Comparison of ENCODE assay signal across 8 cellular contexts in genomic region chr22:46149998-46150549, GRCh38. TPM values are rescaled to one million over a fixed set of nuclear protein-coding genes. Genes with fewer than 3 reads are reported as not detected.
DNase-seq lines count a peak whose midpoint lies in the region; ATAC-seq and TF ChIP-seq lines count a peak whose summit lies in the region.

Gene PPARA, plus strand, starts transcription at chr22:46150526. Its CDS starts 47,858 bp downstream, at chr22:46198384.

- WGBS in upper lobe of left lung, 2 donors, result 0% methylated on average over 3 of the region's 83 CpGs; no CpG with 5 or more reads in 1 of the 2 donors

- peak in 3 of 4 donors; percentile 35 to 69 (median 36) for TF ChIP-seq POLR2A in upper lobe of left lung (IDR thresholded peaks at IDR 0.05)

- ATAC-seq in GM21723 (IDR thresholded peaks at IDR 0.05; ENCODE audit: unreplicated experiment) (peak; percentile 69), left ventricle myocardium superior (peak; percentile 85), upper lobe of left lung (ENCODE audit: low FRiP score in 2 of 2) (peak; percentile 87 to 96)

- H3K79me2 ChIP-seq in Karpas-422 (ENCODE audit: low read length), result peaks cover 20% of the 10 kb centered on the region

- peaks cover 5% of the 10 kb centered on the region for H3K36me3 Mint-ChIP-seq in progenitor cell of endocrine pancreas (ENCODE audit: insufficient read depth)

- no peaks in the 10 kb centered on the region for H3K27me3 ChIP-seq in Karpas-422 (ENCODE audit: low read length)
- no peaks in the 10 kb centered on the region for H3K27me3 ChIP-seq in upper lobe of left lung

- H3K9ac ChIP-seq in Karpas-422 (ENCODE audit: low read length), result peak within 1 kb of the TSS; percentile 95

- H2AFZ ChIP-seq in Karpas-422 (ENCODE audit: low read length), result peak within 1 kb of the TSS; percentile 96

- no peaks in the 10 kb centered on the region for H3K9me3 ChIP-seq in Karpas-422 (ENCODE audit: low read length)
- no peaks in the 10 kb centered on the region for H3K9me3 ChIP-seq in upper lobe of left lung

- H3K36me3 ChIP-seq in Karpas-422 (ENCODE audit: insufficient read depth, low read length) (peaks cover 5% of the 10 kb centered on the region; the same call in 1 of the 2 replicates), upper lobe of left lung (peaks cover 0 to 3% (median 0%) of the 10 kb centered on the region in 4 donors)

- H3K9me2 ChIP-seq in Karpas-422 (replicated peaks; ENCODE audit: insufficient read depth, low read length), result no peaks in the 10 kb centered on the region

- TF ChIP-seq CTCF in progenitor cell of endocrine pancreas (IDR thresholded peaks at IDR 0.05; ENCODE audit: unreplicated experiment) (no peak), upper lobe of left lung (IDR thresholded peaks at IDR 0.05) (peak in 1 of 6 experiments; percentile 12)

- peak in 1 of 4 donors; percentile 14 for TF ChIP-seq EP300 in upper lobe of left lung (IDR thresholded peaks at IDR 0.05)

- H3K9me3 Mint-ChIP-seq in progenitor cell of endocrine pancreas (ENCODE audit: low read depth), result no peaks in the 10 kb centered on the region

- peaks cover 24% of the 10 kb centered on the region for H3K4me1 ChIP-seq in Karpas-422 (ENCODE audit: low read length)
- H3K4me1 ChIP-seq in upper lobe of left lung, result peaks cover 21 to 29% (median 23%) of the 10 kb centered on the region in 4 donors

- peak within 1 kb of the TSS; percentile 82 for H3K4me3 Mint-ChIP-seq in progenitor cell of endocrine pancreas (ENCODE audit: low read depth)

- H3K27ac Mint-ChIP-seq in progenitor cell of endocrine pancreas, result peak within 1 kb of the TSS; percentile 84

- peak within 1 kb of the TSS; percentile 64 for H3K27ac ChIP-seq in Karpas-422 (ENCODE audit: low read length)
- H3K27ac ChIP-seq in upper lobe of left lung, result peak within 1 kb of the TSS; percentile 79 to 94 (median 89)

- H4K20me1 ChIP-seq in Karpas-422 (ENCODE audit: insufficient read depth, low read depth, low read length), result no peaks in the 10 kb centered on the region

- peaks cover 39% of the 10 kb centered on the region for H3K27me3 Mint-ChIP-seq in progenitor cell of endocrine pancreas

- DNase-seq in EH (ENCODE audit: low read depth) (peak; percentile 86), Karpas-422 (peak; percentile 92), T-helper 2 cell (peak; percentile 74 to 87 (median 81)), amniotic stem cell (lab: John Stamatoyannopoulos, UW) (peak; percentile 43), left ventricle myocardium superior (peak; percentile 97), progenitor cell of endocrine pancreas (ENCODE audit: low spot score, unreplicated experiment) (peak; percentile 73), upper lobe of left lung (peak; percentile 93 to 99)

- H3K4me1 Mint-ChIP-seq in progenitor cell of endocrine pancreas (ENCODE audit: low read depth), result peaks cover 9% of the 10 kb centered on the region

- H3K4me2 ChIP-seq in Karpas-422 (ENCODE audit: low read depth, low read length, poor library complexity, severe bottlenecking), result peak within 1 kb of the TSS; percentile 100

- H3K4me3 ChIP-seq in Karpas-422 (ENCODE audit: low read length) (peak within 1 kb of the TSS; percentile 95), upper lobe of left lung (peak within 1 kb of the TSS; percentile 93 to 99 (median 94))

- intact Hi-C loops in left ventricle myocardium superior (cut with micrococcal nuclease), result loop anchor here (10.0 kb wide), 1 partner anchor 95 kb away; no protein-coding TSS in a partner anchor

RNA-seq across cellular contexts. Expression of gene PPARA, which starts in this region (rescaled TPM):
- 18.3 and 23.5 TPM in 2 replicates for total RNA-seq in Karpas-422 (2014; rRNA removed; shearing (Covaris generic); ENCODE audit: low replicate concordance)
- total RNA-seq in left ventricle myocardium superior (78.9 TPM), progenitor cell of endocrine pancreas (33.5 and 33.6 TPM in 2 replicates), upper lobe of left lung (10 to 100 TPM; 10.2 to 27.0 (median 20.9) TPM)

Comparison
In these comparisons a context has a peak if more than half of its experiments do, and no peak if none do; other contexts are left out.
1. Peak in every context shown above with its lines: DNase-seq, ATAC-seq, H3K4me3 ChIP-seq and H3K27ac ChIP-seq.
2. DNase-seq: peak in every context shown above with its lines; median percentile 97 in left ventricle myocardium superior; 96 in upper lobe of left lung; 92 in Karpas-422; 86 in EH; 81 in T-helper 2 cell; 73 in progenitor cell of endocrine pancreas; 43 in amniotic stem cell.